11 cellular contexts compared by ENCODE assay signal in the genomic region with DNA sequence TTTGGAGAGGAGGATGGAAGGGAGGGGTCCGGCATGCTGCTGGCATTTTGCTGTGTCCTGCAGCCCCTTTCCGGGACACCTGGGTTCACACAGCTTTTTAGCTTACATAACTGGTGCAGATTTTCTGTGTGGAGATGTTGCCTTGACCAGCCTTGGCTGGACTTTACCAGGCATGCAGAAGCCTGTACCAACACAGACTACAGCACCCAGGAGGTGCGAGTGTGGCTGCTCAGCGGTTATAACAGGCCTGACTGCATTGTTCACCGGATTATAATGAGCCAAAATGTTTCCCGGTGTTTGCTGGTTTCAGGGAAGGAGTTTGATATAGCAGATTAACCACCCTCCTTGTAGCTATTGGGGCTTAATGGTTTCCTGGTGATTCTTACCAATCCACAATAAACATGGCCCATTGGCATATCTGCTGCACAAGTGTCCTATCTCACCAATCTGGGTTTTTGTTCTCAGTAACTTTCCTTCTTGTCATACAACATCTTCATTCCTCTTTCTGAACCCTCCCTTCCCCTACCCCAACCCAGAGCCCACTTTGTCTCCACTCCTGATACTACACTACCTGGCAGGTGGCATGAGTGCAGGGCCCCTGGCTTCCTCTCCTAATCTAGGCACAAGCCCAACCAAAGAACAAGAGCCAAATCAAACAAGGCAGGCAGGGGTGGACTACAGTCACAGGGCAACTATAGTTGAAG. TPM values are rescaled to one million over a fixed set of nuclear protein-coding genes. Genes with fewer than 3 reads are reported as not detected.
DNase-seq lines count a peak whose midpoint lies in the region; ATAC-seq, FAIRE-seq and TF ChIP-seq lines count a peak whose summit lies in the region.
"Had no signal": no experiment of that assay in that cellular context is flagged by ENCODE, and none has a peak within 500 bp of the region (broad histone marks: within the 10 kb centered on the region; RNA-seq: fewer than 3 reads in every experiment).

No MANE protein-coding gene starts in this region.

- POLR2A ChIA-PET in AG04450 (lab: Yijun Ruan, JAX) = interaction anchor here (0.7 kb wide), 1 partner anchor 455 kb away, joined by 4 read pairs; no protein-coding TSS in a partner anchor

- CTCF ChIA-PET in AG04450 (lab: Charles Lee) = interaction anchor here (1.1 kb wide), 1 partner anchor 133 kb away, joined by 3 read pairs; no protein-coding TSS in a partner anchor

- peaks cover 38% of the 10 kb centered on the region for H3K36me3 ChIP-seq in RWPE2 (ENCODE audit: low read depth)
- peaks cover 0 to 15% of the 10 kb centered on the region in 2 donors for H3K36me3 ChIP-seq in esophagus (ENCODE audit: control insufficient read depth in 2 of 2, insufficient read depth in 2 of 2, low read length in 1 of 2)

- TF ChIP-seq POLR2A in H54 (IDR thresholded peaks at IDR 0.05; ENCODE audit: low read depth, low read length) = 0 out of 2 replicates have a peak, but pooled peaks have one; percentile 6

- no peak overlapping the region for H3K4me3 ChIP-seq in AG04450 (ENCODE audit: low read depth, low read length)
- no peak overlapping the region for H3K4me3 ChIP-seq in RWPE2 (ENCODE audit: severe bottlenecking)
- no peak overlapping the region for H3K4me3 ChIP-seq in esophagus (ENCODE audit: low read depth in 1 of 2, low read length in 2 of 2)

- no peaks in the 10 kb centered on the region for H3K9me3 ChIP-seq in AG04450 (ENCODE audit: control insufficient read depth, insufficient read depth, low read length)
- no peaks in the 10 kb centered on the region for H3K9me3 ChIP-seq in RWPE2 (ENCODE audit: severe bottlenecking)
- peaks cover 0 to 3% of the 10 kb centered on the region in 2 donors for H3K9me3 ChIP-seq in esophagus (ENCODE audit: control insufficient read depth in 2 of 2, insufficient read depth in 1 of 2, low read depth in 1 of 2, low read length in 1 of 2)

- H3K4me1 ChIP-seq in RWPE2 (ENCODE audit: insufficient read depth, poor library complexity, severe bottlenecking) = no peaks in the 10 kb centered on the region
- H3K4me1 ChIP-seq in esophagus (ENCODE audit: control insufficient read depth in 2 of 2, insufficient read depth in 2 of 2, low read length in 1 of 2) = peaks cover 4 to 6% of the 10 kb centered on the region in 2 donors

- no peak for DNase-seq in AG04450 (ENCODE audit: low read depth, low spot score)
- DNase-seq in H54 (ENCODE audit: insufficient read length, low spot score) = no peak
- no peak for DNase-seq in RWPE2 (ENCODE audit: low spot score)
- no peak for DNase-seq in germinal center (ENCODE audit: low spot score)
- no peak for DNase-seq in left cardiac atrium
- DNase-seq: foreskin melanocyte, H7, NCI-H524 treated with DMSO at 0.1 percent for 48 hours had no signal

- intact Hi-C loops in left cardiac atrium (cut with DNase I) = no loop called here

- ATAC-seq in RWPE2 (ENCODE audit: low read depth) = peak; percentile 31
- no peak for ATAC-seq in left cardiac atrium
- ATAC-seq in GM19023 (IDR thresholded peaks at IDR 0.05; ENCODE audit: unreplicated experiment) = no peak
- no peak for ATAC-seq in GM21447 (IDR thresholded peaks at IDR 0.05; ENCODE audit: unreplicated experiment)

- H3K27me3 ChIP-seq in AG04450 (ENCODE audit: control insufficient read depth, insufficient read depth, low read length) (no peaks in the 10 kb centered on the region), RWPE2 (ENCODE audit: insufficient read depth, poor library complexity, severe bottlenecking) (no peaks in the 10 kb centered on the region), esophagus (ENCODE audit: control insufficient read depth in 1 of 2, insufficient read depth in 2 of 2, low read length in 2 of 2) (no peaks in the 10 kb centered on the region)

- H3K27ac ChIP-seq in AG04450 (ENCODE audit: low read depth, low read length) (peak overlapping the region; percentile 21), RWPE2 (ENCODE audit: poor library complexity, severe bottlenecking) (peak overlapping the region; percentile 93), esophagus (ENCODE audit: low read depth in 2 of 2, low read length in 1 of 2) (peak overlapping the region; percentile 62 to 78)

- FAIRE-seq in H54 (lab: Jason Lieb, UNC) = no peak

- TF ChIP-seq CTCF in AG04450 (IDR thresholded peaks at IDR 0.05; ENCODE audit: low read depth, low read length) (no peak), RWPE2 (IDR thresholded peaks at IDR 0.05; ENCODE audit: poor library complexity, severe bottlenecking) (no peak)

- 24 to 48% methylated on average over 6 of the region's 6 CpGs for WGBS in esophagus, 2 donors

RNA-seq across cellular contexts. Expression of gene RPL10, which starts 3.9 kb away (rescaled TPM):
- polyA plus RNA-seq in AG04450 (2011; rRNA removed) = 3,912 and 4,828 TPM in 2 replicates
- polyA minus RNA-seq in AG04450 (2011; rRNA and poly(A)+ RNA removed) = 1,196 and 1,530 TPM in 2 replicates
- polyA plus RNA-seq in esophagus = 1,000 to 10,000 TPM; 2,998 to 4,750 TPM
- total RNA-seq in left cardiac atrium = 1,000 to 10,000 TPM; 2,090 to 2,230 TPM

RNA-seq across cellular contexts. Expression of gene DNASE1L1, which starts 7.0 kb away (rescaled TPM):
- polyA plus RNA-seq in AG04450 (2011; rRNA removed) (25.7 and 36.6 TPM in 2 replicates), esophagus (10 to 100 TPM; 20.1 to 20.3 TPM)
- 17.5 and 27.0 TPM in 2 replicates for polyA minus RNA-seq in AG04450 (2011; rRNA and poly(A)+ RNA removed)
- total RNA-seq in left cardiac atrium = 10 to 100 TPM; 41.9 to 42.8 TPM

RNA-seq across cellular contexts. Expression of gene TAFAZZIN, which starts 9.3 kb away (rescaled TPM):
- polyA plus RNA-seq in AG04450 (2011; rRNA removed) (13.0 and 15.3 TPM in 2 replicates), esophagus (10 to 100 TPM; 28.9 to 59.5 TPM)
- polyA minus RNA-seq in AG04450 (2011; rRNA and poly(A)+ RNA removed) = 11.5 and 14.0 TPM in 2 replicates
- 10 to 100 TPM; 36.6 to 41.2 TPM for total RNA-seq in left cardiac atrium

RNA-seq across cellular contexts. Expression of gene EMD, which starts 23.0 kb away (rescaled TPM):
- polyA plus RNA-seq in AG04450 (2011; rRNA removed) (30.2 and 30.8 TPM in 2 replicates), esophagus (10 to 100 TPM; 66.5 to 83.9 TPM)
- polyA minus RNA-seq in AG04450 (2011; rRNA and poly(A)+ RNA removed) = 32.1 and 34.1 TPM in 2 replicates
- 10 to 100 TPM; 54.5 to 70.9 TPM for total RNA-seq in left cardiac atrium

RNA-seq across cellular contexts. Expression of gene ATP6AP1, which starts 26.4 kb away (rescaled TPM):
- polyA plus RNA-seq in AG04450 (2011; rRNA removed) (65.0 and 79.7 TPM in 2 replicates), esophagus (10 to 100 TPM; 40.3 to 65.8 TPM)
- 50.3 and 70.1 TPM in 2 replicates for polyA minus RNA-seq in AG04450 (2011; rRNA and poly(A)+ RNA removed)
- total RNA-seq in left cardiac atrium = 10 to 100 TPM; 70.8 to 86.0 TPM

Comparison
In these comparisons a context has a peak if more than half of its experiments do, and no peak if none do; other contexts are left out.
1. H3K27ac ChIP-seq: peak in every context shown above with its lines; median percentile 93 in RWPE2; 70 in esophagus; 21 in AG04450.